In the genomic region with DNA sequence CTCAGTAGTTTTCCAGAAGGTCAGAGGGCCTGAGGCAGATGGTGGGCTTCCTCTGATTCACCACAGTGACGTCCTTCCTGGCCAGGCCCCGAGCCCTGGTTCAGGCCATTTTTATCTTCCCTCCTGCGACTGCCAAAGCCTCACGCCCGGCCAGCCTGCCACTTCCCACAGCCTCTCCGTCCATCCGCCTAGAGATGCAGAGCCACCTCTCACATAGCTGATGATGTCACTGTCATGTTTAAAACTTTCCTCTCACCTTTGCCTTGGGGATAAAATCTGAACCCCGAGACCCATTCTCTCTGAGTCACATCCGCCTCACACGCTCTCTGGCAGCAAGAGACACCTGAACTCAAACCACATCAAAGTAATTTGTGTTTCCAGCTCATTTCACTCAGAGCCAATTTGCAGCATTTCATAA, we compare ENCODE assay signal across 8 cellular contexts.
DNase-seq lines count a peak whose midpoint lies in the region; ATAC-seq and TF ChIP-seq lines count a peak whose summit lies in the region.

No MANE protein-coding gene starts in this region.

- H3K4me3 ChIP-seq in WERI-Rb-1 (ENCODE audit: low read depth, low read length), result no peak overlapping the region

- H3K27ac ChIP-seq in WERI-Rb-1, result no peak overlapping the region

- H3K9me3 ChIP-seq in WERI-Rb-1 (ENCODE audit: severe bottlenecking), result no peaks in the 10 kb centered on the region

- peak; percentile 63 for DNase-seq in activated CD4-positive, alpha-beta T cell treated with anti-CD3 and anti-CD28 coated beads for 1 hour
- DNase-seq in effector CD4-positive, alpha-beta T cell, result peak; percentile 59
- peak; percentile 42 for DNase-seq in stimulated activated CD8-positive, alpha-beta memory T cell treated with anti-CD3 and anti-CD28 coated beads, Interleukin-15, amount 100 ng/mL, for 1 hour (ENCODE audit: low read depth)
- DNase-seq in cerebellar cortex (ENCODE audit: low spot score) (no peak), WERI-Rb-1 (no peak), NCI-H526 treated with DMSO at 0.1 percent for 48 hours (lab: John Stamatoyannopoulos, UW) (no peak)

- peaks cover 17% of the 10 kb centered on the region for H3K27me3 ChIP-seq in WERI-Rb-1 (ENCODE audit: insufficient read depth, low read depth, severe bottlenecking)

- no peaks in the 10 kb centered on the region for H3K36me3 ChIP-seq in WERI-Rb-1

- TF ChIP-seq CTCF in WERI-Rb-1 (IDR thresholded peaks at IDR 0.05; ENCODE audit: low read depth, low read length), result no peak

- ATAC-seq in GM18499 (IDR thresholded peaks at IDR 0.05; ENCODE audit: insufficient read depth, unreplicated experiment) (peak; percentile 99), HG02884 (IDR thresholded peaks at IDR 0.05; ENCODE audit: unreplicated experiment) (peak; percentile 84)

Comparison
In these comparisons a context has a peak if more than half of its experiments do, and no peak if none do; other contexts are left out.
1. DNase-seq: peak in activated CD4-positive, alpha-beta T cell treated with anti-CD3 and anti-CD28 coated beads for 1 hour (single experiment), effector CD4-positive, alpha-beta T cell (single experiment) and stimulated activated CD8-positive, alpha-beta memory T cell treated with anti-CD3 and anti-CD28 coated beads, Interleukin-15, amount 100 ng/mL, for 1 hour (single experiment); none in cerebellar cortex (single experiment), WERI-Rb-1 (single experiment) and NCI-H526 treated with DMSO at 0.1 percent for 48 hours (single experiment).